Comparison of ENCODE assay signal across 9 cellular contexts in the genomic region with DNA sequence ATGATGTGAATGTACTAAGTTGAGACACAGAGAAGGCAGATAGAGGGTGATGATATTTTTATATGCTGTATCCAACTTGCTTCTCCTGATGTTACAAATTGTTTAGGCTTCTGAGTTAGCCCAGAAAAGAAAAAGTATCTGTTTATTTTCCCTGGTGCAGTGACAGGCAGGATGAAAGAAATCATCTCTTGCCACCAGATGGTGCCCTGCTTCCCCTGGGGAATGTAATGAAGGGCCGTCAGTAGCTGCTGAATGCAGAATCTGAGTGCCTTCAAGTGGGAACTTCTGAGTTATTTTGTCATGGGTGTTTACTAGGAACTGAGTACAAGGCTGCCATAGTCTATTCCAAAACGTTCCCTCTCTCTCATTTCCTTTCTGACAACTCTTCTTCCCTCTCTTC.
A peak's percentile ranks its signal among the peaks of the same experiment; 100 is the strongest.
DNase-seq lines count a peak whose midpoint lies in the region; ATAC-seq and TF ChIP-seq lines count a peak whose summit lies in the region.
"Had no signal": no experiment of that assay in that cellular context is flagged by ENCODE, and none has a peak within 500 bp of the region (broad histone marks: within the 10 kb centered on the region; RNA-seq: fewer than 3 reads in every experiment).

No MANE protein-coding gene starts in this region.

- no peaks in the 10 kb centered on the region for H3K9me3 ChIP-seq in OCI-LY1 (ENCODE audit: low read length)

- H3K4me2 ChIP-seq in OCI-LY1 (ENCODE audit: low read length): no peak overlapping the region

- no peak overlapping the region for H2AFZ ChIP-seq in OCI-LY1 (ENCODE audit: low read length)

- no peaks in the 10 kb centered on the region for H4K20me1 ChIP-seq in OCI-LY1 (ENCODE audit: insufficient read depth, low read length)

- no peak overlapping the region for H3K9ac ChIP-seq in OCI-LY1 (ENCODE audit: low read length)

- no peaks in the 10 kb centered on the region for H3K4me1 ChIP-seq in OCI-LY1 (ENCODE audit: insufficient read depth, low read length, severe bottlenecking)

- H3K27ac ChIP-seq in OCI-LY1 (ENCODE audit: low read depth, low read length, poor library complexity, severe bottlenecking): no peak overlapping the region

- H3K27me3 ChIP-seq in OCI-LY1 (ENCODE audit: insufficient read depth, low read length): no peaks in the 10 kb centered on the region

- TF ChIP-seq CTCF in OCI-LY1 (IDR thresholded peaks at IDR 0.05; ENCODE audit: low read length) (peak; percentile 53), foreskin fibroblast (IDR thresholded peaks at IDR 0.05; ENCODE audit: low read depth, low read length) (peak; percentile 63)

- H3F3A ChIP-seq in OCI-LY1 (ENCODE audit: insufficient read depth, low read length): no peaks in the 10 kb centered on the region

- H3K4me3 ChIP-seq in OCI-LY1 (ENCODE audit: low read depth, low read length, poor library complexity, severe bottlenecking) (no peak overlapping the region), foreskin fibroblast (ENCODE audit: low read depth in 1 of 2, low read length in 2 of 2) (no peak overlapping the region)

- H3K36me3 ChIP-seq in OCI-LY1 (ENCODE audit: insufficient read depth, low read length): no peaks in the 10 kb centered on the region

- DNase-seq in DMS53 (lab: John Stamatoyannopoulos, UW): peak; percentile 82
- peak; percentile 5 to 63 for DNase-seq in foreskin fibroblast
- peak; percentile 37 for DNase-seq in retina
- DNase-seq in posterior vena cava (ENCODE audit: low spot score): no peak
- DNase-seq in mesenteric fat pad (ENCODE audit: low spot score): no peak
- DNase-seq: IMR-90 had no signal

- intact Hi-C loops in posterior vena cava (cut with DNase I): no loop called here

- no peaks in the 10 kb centered on the region for H3K9me2 ChIP-seq in OCI-LY1 (ENCODE audit: low read depth, low read length)

- ATAC-seq in HG02759 (IDR thresholded peaks at IDR 0.05; ENCODE audit: unreplicated experiment) (peak; percentile 65), HG02763 (IDR thresholded peaks at IDR 0.05; ENCODE audit: unreplicated experiment) (no peak)

- H3K79me2 ChIP-seq in OCI-LY1 (ENCODE audit: insufficient read depth, low read length): no peaks in the 10 kb centered on the region

Comparison
In these comparisons a context has a peak if more than half of its experiments do, and no peak if none do; other contexts are left out.
1. DNase-seq: peak in DMS53 (single experiment), foreskin fibroblast (2 of 2) and retina (single experiment); none in posterior vena cava (single experiment) and mesenteric fat pad (single experiment).